Comparison of ENCODE assay signal across 20 cellular contexts in the genomic region with DNA sequence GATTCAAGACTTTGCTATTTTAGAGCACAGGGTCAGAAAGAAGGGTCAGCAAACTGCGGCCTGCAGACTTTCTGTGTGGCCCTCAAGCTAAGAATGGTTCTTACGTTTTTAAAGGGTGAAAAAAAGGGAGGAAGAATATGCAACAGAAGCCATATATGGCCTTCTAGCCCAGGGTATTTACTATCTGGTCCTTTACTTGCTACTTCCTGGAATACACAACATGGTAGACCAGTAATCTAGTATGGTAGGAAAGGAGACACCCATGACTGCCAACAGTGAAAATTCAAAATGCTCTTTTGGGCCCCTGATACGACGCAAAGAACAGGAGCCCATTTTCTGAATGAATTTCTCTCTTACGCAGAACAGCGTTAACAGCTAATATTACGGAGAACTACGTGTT.
A peak's percentile ranks its signal among the peaks of the same experiment; 100 is the strongest.
DNase-seq lines count a peak whose midpoint lies in the region; ATAC-seq, FAIRE-seq and TF ChIP-seq lines count a peak whose summit lies in the region.
"Had no signal": no experiment of that assay in that cellular context is flagged by ENCODE, and none has a peak within 500 bp of the region (broad histone marks: within the 10 kb centered on the region; RNA-seq: fewer than 3 reads in every experiment).

No MANE protein-coding gene starts in this region.

- no peak for TF ChIP-seq CTCF in HepG2 (CRISPR knock-in tag; IDR thresholded peaks at IDR 0.05)
- TF ChIP-seq CTCF in right lobe of liver (IDR thresholded peaks at IDR 0.05): no peak
- TF ChIP-seq CTCF in smooth muscle cell (IDR thresholded peaks at IDR 0.05; ENCODE audit: borderline replicate concordance, insufficient read depth, poor library complexity, severe bottlenecking): no peak
- no peak for TF ChIP-seq CTCF in testis (IDR thresholded peaks at IDR 0.05)
- TF ChIP-seq CTCF in colonic mucosa (IDR thresholded peaks at IDR 0.05): no peak

- no peaks in the 10 kb centered on the region for H3F3A ChIP-seq in smooth muscle cell (ENCODE audit: low read depth)

- H3K4me2 ChIP-seq in HepG2 (ENCODE audit: low read depth, low read length) (no peak overlapping the region), smooth muscle cell (peak overlapping the region; percentile 42)
- H3K4me2 ChIP-seq: PC-9 had no signal

- TF ChIP-seq POLR2A in HepG2 (IDR thresholded peaks at IDR 0.05; ENCODE audit: insufficient read depth in 1 of 2, low read depth in 2 of 2, low read length in 2 of 2) (no peak), right lobe of liver (IDR thresholded peaks at IDR 0.05) (no peak), testis (IDR thresholded peaks at IDR 0.05) (no peak)

- FAIRE-seq in HepG2 (lab: Jason Lieb, UNC): no peak
- FAIRE-seq: H54 had no signal

- intact Hi-C loops in HepG2 (cut with micrococcal nuclease; ENCODE audit: unreplicated experiment) (no loop called here), right lobe of liver (cut with DNase I) (no loop called here), testis (cut with DNase I; ENCODE audit: low total_unique reads) (no loop called here), colonic mucosa (cut with DNase I) (no loop called here)

- no peak for TF ChIP-seq RAD21 in HepG2 (CRISPR knock-in tag; IDR thresholded peaks at IDR 0.05)

- TF ChIP-seq EP300 in HepG2 (IDR thresholded peaks at IDR 0.05; ENCODE audit: low read depth in 2 of 2, low read length in 2 of 2) (no peak), HepG2 (CRISPR knock-in tag; IDR thresholded peaks at IDR 0.05; ENCODE audit: borderline replicate concordance) (no peak)

- WGBS in HepG2 (ENCODE audit: low lambda C conversion rate): 97% methylated on average over 8 of the region's 8 CpGs
- WGBS in right lobe of liver (ENCODE audit: insufficient coverage, low coverage, low lambda C conversion rate, missing lambda C conversion rate): 94% methylated on average over 8 of the region's 8 CpGs
- 90% methylated on average over 8 of the region's 8 CpGs for WGBS in smooth muscle cell (ENCODE audit: low lambda C conversion rate)
- 89 to 90% methylated on average over 8 of the region's 8 CpGs for WGBS in testis, 2 donors

- H4K20me1 ChIP-seq in HepG2 (ENCODE audit: insufficient read depth, low read length): no peaks in the 10 kb centered on the region
- peaks cover 5% of the 10 kb centered on the region for H4K20me1 ChIP-seq in smooth muscle cell (ENCODE audit: low read depth)

- peaks cover 16% of the 10 kb centered on the region for H3K4me1 Mint-ChIP-seq in activated T-helper 17 cell treated with anti-CD3 and anti-CD28 coated beads, Interleukin-2, amount 50 U/mL, for 72 hours

- H3K27ac ChIP-seq in HepG2 (ENCODE audit: extremely low read length, insufficient read depth, low read length) (peak overlapping the region; percentile 83), right lobe of liver (no peak overlapping the region), smooth muscle cell (ENCODE audit: low read depth) (peak overlapping the region; percentile 71), testis (no peak overlapping the region), colonic mucosa (no peak overlapping the region)
- H3K27ac ChIP-seq: C4-2B, PC-9 had no signal

- no peaks in the 10 kb centered on the region for H3K9me3 Mint-ChIP-seq in activated T-helper 17 cell treated with anti-CD3 and anti-CD28 coated beads, Interleukin-2, amount 50 U/mL, for 72 hours

- H3K4me1 ChIP-seq in HepG2 (ENCODE audit: insufficient read depth, low read length) (peaks cover 46% of the 10 kb centered on the region), right lobe of liver (no peaks in the 10 kb centered on the region), smooth muscle cell (ENCODE audit: low read depth) (no peaks in the 10 kb centered on the region), testis (no peaks in the 10 kb centered on the region), colonic mucosa (no peaks in the 10 kb centered on the region)

- in situ Hi-C loops in HepG2 (cut with HindIII; ENCODE audit: extremely low pct_ligation_motif_present, low pct_unique_long_range_greater_than_20kb): no loop called here

- no peaks in the 10 kb centered on the region for H3K27me3 Mint-ChIP-seq in activated T-helper 17 cell treated with anti-CD3 and anti-CD28 coated beads, Interleukin-2, amount 50 U/mL, for 72 hours

- H3K79me2 ChIP-seq in HepG2 (ENCODE audit: insufficient read depth, low read length) (no peaks in the 10 kb centered on the region), smooth muscle cell (ENCODE audit: low read depth) (no peaks in the 10 kb centered on the region)

- no peak overlapping the region for H3K27ac Mint-ChIP-seq in activated T-helper 17 cell treated with anti-CD3 and anti-CD28 coated beads, Interleukin-2, amount 50 U/mL, for 72 hours

- H3K4me3 ChIP-seq in HepG2 (replicated peaks in 1 of 3; ENCODE audit: insufficient read depth in 1 of 3, low read depth in 2 of 3, low read length in 3 of 3) (no peak overlapping the region), right lobe of liver (no peak overlapping the region), smooth muscle cell (no peak overlapping the region), testis (no peak overlapping the region), colonic mucosa (no peak overlapping the region)
- H3K4me3 ChIP-seq: PC-9 had no signal

- no peak overlapping the region for H3K9ac ChIP-seq in HepG2 (ENCODE audit: insufficient read depth, low read depth, low read length)
- no peak overlapping the region for H3K9ac ChIP-seq in smooth muscle cell (ENCODE audit: low read depth)
- no peak overlapping the region for H3K9ac ChIP-seq in colonic mucosa (ENCODE audit: low read depth in 2 of 2, low read length in 2 of 2)

- H3K27me3 ChIP-seq in HepG2 (ENCODE audit: control insufficient read depth in 1 of 2, insufficient read depth in 2 of 2, low read length in 2 of 2) (no peaks in the 10 kb centered on the region), right lobe of liver (no peaks in the 10 kb centered on the region), smooth muscle cell (ENCODE audit: low read depth) (no peaks in the 10 kb centered on the region), testis (no peaks in the 10 kb centered on the region), colonic mucosa (no peaks in the 10 kb centered on the region)

- peaks cover 22 to 77% of the 10 kb centered on the region in 2 experiments for H3K36me3 ChIP-seq in HepG2 (replicated peaks in 1 of 2; ENCODE audit: control insufficient read depth in 1 of 2, insufficient read depth in 2 of 2, low read length in 2 of 2)
- peaks cover 0 to 33% (median 2%) of the 10 kb centered on the region in 4 donors for H3K36me3 ChIP-seq in right lobe of liver
- H3K36me3 ChIP-seq in smooth muscle cell (ENCODE audit: low read depth): no peaks in the 10 kb centered on the region
- no peaks in the 10 kb centered on the region for H3K36me3 ChIP-seq in testis (ENCODE audit: low read depth, missing control alignments)
- peaks cover 7% of the 10 kb centered on the region for H3K36me3 ChIP-seq in colonic mucosa

- BruUV-seq in HepG2 (replicated peaks; lab: Mats Ljungman, UMichigan): no TSS peak

- no peak overlapping the region for H2AFZ ChIP-seq in HepG2 (ENCODE audit: low read length)
- no peak overlapping the region for H2AFZ ChIP-seq in smooth muscle cell (ENCODE audit: low read depth)
- H2AFZ ChIP-seq: PC-9 had no signal

- peak overlapping the region; percentile 48 for H3K4me3 Mint-ChIP-seq in activated T-helper 17 cell treated with anti-CD3 and anti-CD28 coated beads, Interleukin-2, amount 50 U/mL, for 72 hours

- CTCF ChIA-PET in HepG2 (lab: Yijun Ruan, JAX; ENCODE audit: low intra/inter-chr PET ratio, low total read pairs): no interaction called here

- POLR2A ChIA-PET in HepG2 (lab: Yijun Ruan, JAX): no interaction called here

- H3K9me3 ChIP-seq in HepG2 (ENCODE audit: low read length) (no peaks in the 10 kb centered on the region), right lobe of liver (no peaks in the 10 kb centered on the region), smooth muscle cell (replicated peaks; ENCODE audit: low read depth) (no peaks in the 10 kb centered on the region), testis (no peaks in the 10 kb centered on the region), colonic mucosa (no peaks in the 10 kb centered on the region)

- H3K36me3 Mint-ChIP-seq in activated T-helper 17 cell treated with anti-CD3 and anti-CD28 coated beads, Interleukin-2, amount 50 U/mL, for 72 hours (ENCODE audit: low read depth): peaks cover 78% of the 10 kb centered on the region

- DNase-seq in HepG2 (ENCODE audit: low spot score) (no peak), right lobe of liver (no peak), islet precursor cell (peak; percentile 29), smooth muscle cell (lab: John Stamatoyannopoulos, UW; ENCODE audit: unreplicated experiment) (no peak), testis (no peak), colonic mucosa (no peak)
- DNase-seq: ACHN, AML-193, COR-L47, DMS 273 treated with DMSO at 0.1 percent for 48 hours, GDM1, Karpas-422, NCI-H1436, NCI-H2029 treated with DMSO at 0.1 percent for 48 hours, NCI-H2171, NCI-H526, PC-9 had no signal

- ATAC-seq in HepG2 (no peak), right lobe of liver (no peak)
- no peak for ATAC-seq in activated T-helper 17 cell treated with anti-CD3 and anti-CD28 coated beads, Interleukin-2, amount 50 U/mL, for 72 hours (replicated peaks)

TF ChIP-seq in HepG2, 621 proteins besides CTCF, POLR2A, EP300 and RAD21 (continues in another document):
- TF ChIP-seq MLLT10 (CRISPR knock-in tag; IDR thresholded peaks at IDR 0.05) (no peak), RXRB (CRISPR knock-in tag; IDR thresholded peaks at IDR 0.05; ENCODE audit: borderline replicate concordance) (no peak), CBX2 (IDR thresholded peaks at IDR 0.05; ENCODE audit: low read depth, low read length) (no peak), CBX2 (CRISPR knock-in tag; IDR thresholded peaks at IDR 0.05; ENCODE audit: low read depth) (no peak), GPN1 (CRISPR knock-in tag; IDR thresholded peaks at IDR 0.05; ENCODE audit: borderline replicate concordance) (no peak), DNMT3B (CRISPR knock-in tag; conservative IDR thresholded peaks at IDR 0.05) (no peak), U2AF2 (IDR thresholded peaks at IDR 0.05; ENCODE audit: low read depth, low read length) (no peak), MED1 (CRISPR knock-in tag; IDR thresholded peaks at IDR 0.05) (no peak), ZNF629 (CRISPR knock-in tag; conservative IDR thresholded peaks at IDR 0.05) (no peak), ZNF12 (CRISPR knock-in tag; IDR thresholded peaks at IDR 0.05) (no peak)

Comparison
In these comparisons a context has a peak if more than half of its experiments do, and no peak if none do; other contexts are left out.
1. H3K27ac ChIP-seq: peak in HepG2 (single experiment) and smooth muscle cell (single experiment); none in right lobe of liver (0 of 3), testis (0 of 2) and colonic mucosa (single experiment).